ENCODE assay signal across 8 cellular contexts in genomic region chr1:27598902-27599528, GRCh38. TPM values are rescaled to one million over a fixed set of nuclear protein-coding genes. Genes with fewer than 3 reads are reported as not detected.
DNase-seq lines count a peak whose midpoint lies in the region; ATAC-seq and TF ChIP-seq lines count a peak whose summit lies in the region.

No MANE protein-coding gene starts in this region.

- DNase-seq in AG08395 (ENCODE audit: low spot score), result peak; percentile 82
- DNase-seq in LHCN-M2 (ENCODE audit: low read depth), result peak; percentile 91
- DNase-seq in activated T-cell treated with anti-CD3 and anti-CD28 coated beads for 24 hours (ENCODE audit: low read depth), result peak; percentile 43
- DNase-seq in foreskin fibroblast, result peak; percentile 61 to 86
- peak; percentile 44 for DNase-seq in pons (ENCODE audit: low spot score)
- no peak for DNase-seq in NCI-H748 treated with DMSO at 0.1 percent for 48 hours (lab: John Stamatoyannopoulos, UW)

- H3K4me3 ChIP-seq in foreskin fibroblast (ENCODE audit: low read depth in 1 of 2, low read length in 2 of 2), result peak overlapping the region; percentile 24 to 39

- TF ChIP-seq CTCF in foreskin fibroblast (IDR thresholded peaks at IDR 0.05; ENCODE audit: low read depth, low read length), result no peak

- ATAC-seq in HG03439 (IDR thresholded peaks at IDR 0.05; ENCODE audit: unreplicated experiment), result no peak
- no peak for ATAC-seq in HG03039 (IDR thresholded peaks at IDR 0.05; ENCODE audit: unreplicated experiment)

RNA-seq across cellular contexts. Expression of gene AHDC1, which starts 4.9 kb away (rescaled TPM):
- 33.5 and 40.4 TPM in 2 replicates for total RNA-seq in LHCN-M2 (2014; rRNA removed)
- 37.3 TPM for polyA plus RNA-seq in LHCN-M2 (2012)

RNA-seq across cellular contexts. Expression of gene FGR, which starts 36.0 kb away (rescaled TPM):
- total RNA-seq in LHCN-M2 (2014; rRNA removed), result not detected in 2 replicates
- polyA plus RNA-seq in LHCN-M2 (2012), result not detected
